ENCODE assay signal across 15 cellular contexts in genomic region chr15:90547545-90547944, GRCh38. TPM values are rescaled to one million over a fixed set of nuclear protein-coding genes. Genes with fewer than 3 reads are reported as not detected.
DNase-seq lines count a peak whose midpoint lies in the region; ATAC-seq, FAIRE-seq and TF ChIP-seq lines count a peak whose summit lies in the region.
"Had no signal": no experiment of that assay in that cellular context is flagged by ENCODE, and none has a peak within 500 bp of the region (broad histone marks: within the 10 kb centered on the region; RNA-seq: fewer than 3 reads in every experiment).

No MANE protein-coding gene starts in this region.

- no peak for FAIRE-seq in H54 (lab: Jason Lieb, UNC)

- no peak overlapping the region for H3K4me3 Mint-ChIP-seq in CD8-positive, alpha-beta T cell
- H3K4me3 Mint-ChIP-seq in T-helper 2 cell treated with Interferon-gamma antibody and Interleukin-4, amounts not matched to agents 5 μg/mL and 100 μg/mL, for 36 hours = no peak overlapping the region

- peak overlapping the region; percentile 72 for H3K27ac Mint-ChIP-seq in CD8-positive, alpha-beta T cell
- H3K27ac Mint-ChIP-seq in T-helper 2 cell treated with Interferon-gamma antibody and Interleukin-4, amounts not matched to agents 5 μg/mL and 100 μg/mL, for 36 hours = peak overlapping the region; percentile 39

- TF ChIP-seq CTCF in CD8-positive, alpha-beta T cell (IDR thresholded peaks at IDR 0.05) = no peak

- H3K9me3 Mint-ChIP-seq in CD8-positive, alpha-beta T cell = no peaks in the 10 kb centered on the region
- no peaks in the 10 kb centered on the region for H3K9me3 Mint-ChIP-seq in T-helper 2 cell treated with Interferon-gamma antibody and Interleukin-4, amounts not matched to agents 5 μg/mL and 100 μg/mL, for 36 hours

- H3K27me3 Mint-ChIP-seq in CD8-positive, alpha-beta T cell (ENCODE audit: low read depth) = no peaks in the 10 kb centered on the region
- H3K27me3 Mint-ChIP-seq in T-helper 2 cell treated with Interferon-gamma antibody and Interleukin-4, amounts not matched to agents 5 μg/mL and 100 μg/mL, for 36 hours (ENCODE audit: low read depth) = no peaks in the 10 kb centered on the region

- H3K9me3 ChIP-seq in CD8-positive, alpha-beta T cell (ENCODE audit: low read length) = no peaks in the 10 kb centered on the region
- H3K9me3 ChIP-seq: sigmoid colon, uterus had no signal

- intact Hi-C loops in CD8-positive, alpha-beta T cell (cut with DNase I, micrococcal nuclease) = no loop called here
- intact Hi-C loops in left cardiac atrium (cut with DNase I) (no loop called here), sciatic nerve (cut with DNase I) (no loop called here)

- H3K36me3 ChIP-seq in CD8-positive, alpha-beta T cell (ENCODE audit: insufficient read depth, low read length) = no peaks in the 10 kb centered on the region
- H3K36me3 ChIP-seq: brain microvascular endothelial cell, uterus had no signal

- peaks cover 63% of the 10 kb centered on the region for H3K4me1 Mint-ChIP-seq in CD8-positive, alpha-beta T cell (ENCODE audit: low read depth)
- H3K4me1 Mint-ChIP-seq in T-helper 2 cell treated with Interferon-gamma antibody and Interleukin-4, amounts not matched to agents 5 μg/mL and 100 μg/mL, for 36 hours (ENCODE audit: low read depth) = peaks cover 40% of the 10 kb centered on the region

- no peak overlapping the region for H3K27ac ChIP-seq in CD8-positive, alpha-beta T cell (ENCODE audit: low read depth, low read length)
- H3K27ac ChIP-seq: brain microvascular endothelial cell, C4-2B, sigmoid colon, uterus had no signal

- DNase-seq in CD8-positive, alpha-beta T cell = no peak
- no peak for DNase-seq in T-helper 2 cell treated with Interferon-gamma antibody and Interleukin-4, amounts not matched to agents 5 μg/mL and 100 μg/mL, for 36 hours (ENCODE audit: low spot score)
- DNase-seq in left cardiac atrium (no peak), sciatic nerve (ENCODE audit: low spot score) (no peak), DMS 273 (lab: John Stamatoyannopoulos, UW; ENCODE audit: unreplicated experiment) (no peak), H54 (ENCODE audit: insufficient read length, low spot score) (no peak), amniotic stem cell (lab: John Stamatoyannopoulos, UW) (no peak)
- DNase-seq: activated CD4-positive, alpha-beta T cell treated with anti-CD3 and anti-CD28 coated beads for 48 hours; activated effector memory CD4-positive, alpha-beta T cell treated with Interleukin-2 at 50 U/mL for 16 hours; brain microvascular endothelial cell; NCI-H1105; sigmoid colon; stimulated activated CD4-positive, alpha-beta T cell treated with anti-CD3 and anti-CD28 coated beads, Interleukin-2, amount 100 ng/mL, for 48 hours; uterus had no signal

- no peak for TF ChIP-seq POLR2A in H54 (IDR thresholded peaks at IDR 0.05; ENCODE audit: low read depth, low read length)

- CTCF ChIA-PET in CD8-positive, alpha-beta T cell (lab: Charles Lee) = interaction anchor here (1.5 kb wide), 1 partner anchor 227 kb away, joined by 3 read pairs; no protein-coding TSS in a partner anchor

- peak; percentile 55 for ATAC-seq in CD8-positive, alpha-beta T cell
- ATAC-seq in left cardiac atrium (peak; percentile 12 to 44), sciatic nerve (peak; percentile 34)

- POLR2A ChIA-PET in CD8-positive, alpha-beta T cell (lab: Charles Lee) = no interaction called here

- H3K4me3 ChIP-seq in CD8-positive, alpha-beta T cell (ENCODE audit: low read depth, low read length) = no peak overlapping the region
- H3K4me3 ChIP-seq: sigmoid colon, uterus had no signal

- H3K27me3 ChIP-seq in CD8-positive, alpha-beta T cell (ENCODE audit: insufficient read depth, low read length) = no peaks in the 10 kb centered on the region
- H3K27me3 ChIP-seq: brain microvascular endothelial cell, sigmoid colon, uterus had no signal

- H3K4me1 ChIP-seq in CD8-positive, alpha-beta T cell (ENCODE audit: insufficient read depth, low read length) = peaks cover 18% of the 10 kb centered on the region

- H3K36me3 Mint-ChIP-seq in CD8-positive, alpha-beta T cell = peaks cover 56% of the 10 kb centered on the region
- peaks cover 63% of the 10 kb centered on the region for H3K36me3 Mint-ChIP-seq in T-helper 2 cell treated with Interferon-gamma antibody and Interleukin-4, amounts not matched to agents 5 μg/mL and 100 μg/mL, for 36 hours (ENCODE audit: low read depth)

RNA-seq across cellular contexts. Expression of gene CRTC3, which starts 17.8 kb away (rescaled TPM):
- total RNA-seq in CD8-positive, alpha-beta T cell = 10 to 100 TPM; 74.0 to 77.9 TPM
- 10 to 100 TPM; 23.1 to 29.4 TPM for total RNA-seq in left cardiac atrium
- total RNA-seq in sciatic nerve = 74.4 TPM
